Comparison of ENCODE assay signal across 8 cellular contexts in genomic region chr6:7505196-7505699, GRCh38. TPM values are rescaled to one million over a fixed set of nuclear protein-coding genes. Genes with fewer than 3 reads are reported as not detected.
DNase-seq lines count a peak whose midpoint lies in the region; ATAC-seq and TF ChIP-seq lines count a peak whose summit lies in the region.

No MANE protein-coding gene starts in this region.

- DNase-seq in Right ventricle myocardium superior (no peak), cardiac septum (ENCODE audit: low spot score) (no peak), NCI-H510A treated with DMSO at 0.1 percent for 48 hours (lab: John Stamatoyannopoulos, UW) (peak; percentile 89), colonic mucosa (peak; percentile 85), tibial artery (no peak)
- no peak for DNase-seq in natural killer cell treated with Interleukin-12 subunit alpha and Interleukin-12 subunit beta and Interleukin-15 and Interleukin-18, amount 100 ng/mL, for 72 hours (ENCODE audit: low spot score)

- no peaks in the 10 kb centered on the region for H3K36me3 Mint-ChIP-seq in natural killer cell treated with Interleukin-12 subunit alpha and Interleukin-12 subunit beta and Interleukin-15 and Interleukin-18, amount 100 ng/mL, for 72 hours

- intact Hi-C loops in Right ventricle myocardium superior (cut with DNase I) (no loop called here), cardiac septum (cut with DNase I) (no loop called here), colonic mucosa (cut with DNase I) (no loop called here), tibial artery (cut with DNase I; ENCODE audit: low total_unique reads) (no loop called here)

- no peak for TF ChIP-seq CTCF in colonic mucosa (IDR thresholded peaks at IDR 0.05)
- TF ChIP-seq CTCF in tibial artery (IDR thresholded peaks at IDR 0.05) = no peak

- H3K9ac ChIP-seq in colonic mucosa (ENCODE audit: low read depth in 2 of 2, low read length in 2 of 2) (peak overlapping the region in 1 of 2 donors; percentile 40), mucosa of rectum (ENCODE audit: low read depth in 1 of 2, low read length in 2 of 2) (peak overlapping the region in 1 of 2 donors; percentile 69)

- H3K4me3 ChIP-seq in colonic mucosa (no peak overlapping the region), mucosa of rectum (ENCODE audit: low read length in 2 of 2) (peak overlapping the region; percentile 39 to 45), tibial artery (no peak overlapping the region)

- H3K27me3 ChIP-seq in colonic mucosa = no peaks in the 10 kb centered on the region
- H3K27me3 ChIP-seq in mucosa of rectum (ENCODE audit: control insufficient read depth in 2 of 2, insufficient read depth in 2 of 2, low read length in 2 of 2) = no peaks in the 10 kb centered on the region
- H3K27me3 ChIP-seq in tibial artery = peaks cover 0 to 3% of the 10 kb centered on the region in 2 donors

- no peaks in the 10 kb centered on the region for H3K4me1 Mint-ChIP-seq in natural killer cell treated with Interleukin-12 subunit alpha and Interleukin-12 subunit beta and Interleukin-15 and Interleukin-18, amount 100 ng/mL, for 72 hours (ENCODE audit: low read depth in 2 of 2)

- ATAC-seq in Right ventricle myocardium superior (ENCODE audit: poor library complexity) (peak; percentile 47), GM18520 (IDR thresholded peaks at IDR 0.05; ENCODE audit: unreplicated experiment) (no peak)
- ATAC-seq in natural killer cell treated with Interleukin-12 subunit alpha and Interleukin-12 subunit beta and Interleukin-15 and Interleukin-18, amount 100 ng/mL, for 72 hours = no peak

- no peaks in the 10 kb centered on the region for H3K9me3 ChIP-seq in colonic mucosa
- H3K9me3 ChIP-seq in mucosa of rectum (ENCODE audit: control insufficient read depth in 2 of 2, low read length in 2 of 2) = no peaks in the 10 kb centered on the region
- no peaks in the 10 kb centered on the region for H3K9me3 ChIP-seq in tibial artery

- H3K4me3 Mint-ChIP-seq in natural killer cell treated with Interleukin-12 subunit alpha and Interleukin-12 subunit beta and Interleukin-15 and Interleukin-18, amount 100 ng/mL, for 72 hours = no peak overlapping the region

- H3K36me3 ChIP-seq in colonic mucosa (no peaks in the 10 kb centered on the region), mucosa of rectum (ENCODE audit: control insufficient read depth in 2 of 2, insufficient read depth in 2 of 2, low read length in 2 of 2) (no peaks in the 10 kb centered on the region), tibial artery (no peaks in the 10 kb centered on the region)

- peak overlapping the region; percentile 58 for H3K27ac ChIP-seq in colonic mucosa
- H3K27ac ChIP-seq in mucosa of rectum (ENCODE audit: low read depth in 2 of 2, low read length in 2 of 2) = peak overlapping the region; percentile 82 to 91
- H3K27ac ChIP-seq in tibial artery = no peak overlapping the region

- H3K27ac Mint-ChIP-seq in natural killer cell treated with Interleukin-12 subunit alpha and Interleukin-12 subunit beta and Interleukin-15 and Interleukin-18, amount 100 ng/mL, for 72 hours = no peak overlapping the region

- H3K9me3 Mint-ChIP-seq in natural killer cell treated with Interleukin-12 subunit alpha and Interleukin-12 subunit beta and Interleukin-15 and Interleukin-18, amount 100 ng/mL, for 72 hours = no peaks in the 10 kb centered on the region

- H3K4me1 ChIP-seq in colonic mucosa (no peaks in the 10 kb centered on the region), mucosa of rectum (ENCODE audit: control insufficient read depth in 2 of 2, insufficient read depth in 2 of 2, low read length in 2 of 2) (peaks cover 11 to 14% of the 10 kb centered on the region in 2 donors), tibial artery (peaks cover 0 to 5% (median 0%) of the 10 kb centered on the region in 4 donors)

- peaks cover 16 to 23% of the 10 kb centered on the region in 2 donors for H3K27me3 Mint-ChIP-seq in natural killer cell treated with Interleukin-12 subunit alpha and Interleukin-12 subunit beta and Interleukin-15 and Interleukin-18, amount 100 ng/mL, for 72 hours

RNA-seq across cellular contexts. Expression of gene DSP, which starts 36.2 kb away (rescaled TPM):
- total RNA-seq in Right ventricle myocardium superior (350 TPM), cardiac septum (241 TPM), colonic mucosa (100 to 1,000 TPM; 201 to 250 TPM)
- not detected for total RNA-seq in natural killer cell treated with Interleukin-12 subunit alpha and Interleukin-12 subunit beta and Interleukin-15 and Interleukin-18, amount 100 ng/mL, for 72 hours

Comparison
In these comparisons a context has a peak if more than half of its experiments do, and no peak if none do; other contexts are left out.
1. DNase-seq: peak in NCI-H510A treated with DMSO at 0.1 percent for 48 hours (single experiment) and colonic mucosa (single experiment); none in Right ventricle myocardium superior (single experiment), cardiac septum (single experiment), tibial artery (0 of 2) and natural killer cell treated with Interleukin-12 subunit alpha and Interleukin-12 subunit beta and Interleukin-15 and Interleukin-18, amount 100 ng/mL, for 72 hours (single experiment).
2. H3K27ac ChIP-seq: peak in colonic mucosa (single experiment) and mucosa of rectum (2 of 2); none in tibial artery (0 of 2).
3. H3K4me3 ChIP-seq: peak in mucosa of rectum (2 of 2); none in colonic mucosa (single experiment) and tibial artery (0 of 2).
4. RNA of gene DSP, which starts 36.2 kb away (total RNA-seq): 350 TPM in Right ventricle myocardium superior (single experiment), 201 to 250 TPM in colonic mucosa and 241 TPM in cardiac septum (single experiment); not detected in natural killer cell treated with Interleukin-12 subunit alpha and Interleukin-12 subunit beta and Interleukin-15 and Interleukin-18, amount 100 ng/mL, for 72 hours; every median in the first group is over 100 times any median in the second.